ENCODE assay signal across 13 cellular contexts in the genomic region with DNA sequence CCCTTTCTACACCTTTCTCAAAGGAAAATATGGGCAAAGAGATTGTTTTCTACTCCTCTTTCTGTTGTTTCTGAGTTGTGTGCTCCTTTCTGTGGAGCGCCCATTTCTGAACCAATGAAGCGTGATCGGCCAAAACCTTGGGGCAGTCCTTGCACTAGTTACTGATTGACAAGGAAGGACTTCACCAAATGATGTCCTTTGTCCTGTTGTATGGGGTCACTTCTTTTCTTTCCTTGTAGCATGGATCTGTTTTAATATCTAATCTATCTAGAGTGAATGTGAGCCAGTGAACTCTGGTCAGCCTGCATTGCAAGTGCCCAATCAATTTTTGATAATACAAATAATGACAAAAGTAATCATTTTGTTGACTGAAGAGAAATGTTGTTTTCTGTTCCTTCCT.
A peak's percentile ranks its signal among the peaks of the same experiment; 100 is the strongest.
DNase-seq lines count a peak whose midpoint lies in the region; FAIRE-seq lines count a peak whose summit lies in the region.
"Had no signal": no experiment of that assay in that cellular context is flagged by ENCODE, and none has a peak within 500 bp of the region (broad histone marks: within the 10 kb centered on the region; RNA-seq: fewer than 3 reads in every experiment).

No MANE protein-coding gene starts in this region.

- peak; percentile 31 for FAIRE-seq in GM18507 (lab: Jason Lieb, UNC)
- FAIRE-seq: A549, H1 had no signal

- DNase-seq in GM18507 (ENCODE audit: extremely low spot score, insufficient read length, low read depth) (no peak), kidney tubule cell (ENCODE audit: low spot score) (peak; percentile 53), mucosa of gallbladder (ENCODE audit: low spot score) (peak; percentile 38), iPS-NIHi11 (ENCODE audit: low spot score) (no peak), NCI-H2107 (lab: John Stamatoyannopoulos, UW) (no peak), NCI-H446 (lab: John Stamatoyannopoulos, UW) (no peak)
- DNase-seq: BE2C; CD8-positive, alpha-beta T cell; COR-L47; DND-41; GF-D8 had no signal

Comparison
In these comparisons a context has a peak if more than half of its experiments do, and no peak if none do; other contexts are left out.
1. DNase-seq: peak in kidney tubule cell (single experiment) and mucosa of gallbladder (single experiment); none in GM18507 (single experiment), iPS-NIHi11 (single experiment), NCI-H2107 (single experiment) and NCI-H446 (0 of 2).